9 cellular contexts compared by ENCODE assay signal in the genomic region with DNA sequence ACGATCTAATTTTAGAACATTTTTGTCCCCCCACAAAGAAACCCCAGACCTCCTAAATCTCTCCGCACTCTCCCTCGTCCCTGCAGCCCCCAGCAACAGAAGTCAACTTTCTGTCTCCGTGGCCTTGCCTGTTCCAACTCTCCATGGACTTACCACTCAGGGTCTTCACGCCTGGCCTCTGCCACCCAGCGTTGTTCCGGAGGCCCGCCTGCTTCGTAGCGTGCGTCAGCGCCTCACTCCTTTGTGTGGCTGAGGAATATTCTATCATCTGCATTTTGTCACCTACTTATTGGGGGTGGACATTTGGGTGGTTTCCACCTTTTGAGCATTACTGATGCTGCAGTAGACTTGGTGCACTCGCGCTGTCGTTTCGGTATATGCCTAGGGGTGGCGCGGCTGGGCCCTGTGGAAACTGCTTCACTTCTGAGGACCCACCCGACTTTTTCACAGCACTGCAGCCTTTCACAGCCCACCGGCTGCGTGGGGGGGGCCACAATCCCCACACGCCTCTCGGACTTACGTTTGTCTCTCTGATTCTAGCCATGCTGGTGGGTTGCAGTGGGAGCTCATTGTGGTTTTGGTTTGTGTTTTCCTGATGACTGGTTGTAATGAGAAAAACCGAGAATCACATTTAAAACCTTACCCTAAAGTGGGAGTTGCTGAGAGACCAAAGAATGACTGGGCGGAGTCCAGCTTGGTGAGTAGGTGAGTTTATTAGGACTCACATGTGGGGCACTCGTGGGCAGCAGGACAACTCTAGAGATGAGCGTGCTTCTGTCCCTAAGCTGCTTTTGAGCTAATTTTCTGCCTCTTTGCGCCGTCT. TPM values are rescaled to one million over a fixed set of nuclear protein-coding genes. Genes with fewer than 3 reads are reported as not detected.
DNase-seq lines count a peak whose midpoint lies in the region; ATAC-seq and TF ChIP-seq lines count a peak whose summit lies in the region.
"Had no signal": no experiment of that assay in that cellular context is flagged by ENCODE, and none has a peak within 500 bp of the region (broad histone marks: within the 10 kb centered on the region; RNA-seq: fewer than 3 reads in every experiment).

No MANE protein-coding gene starts in this region.

- TF ChIP-seq CTCF in DOHH2 (IDR thresholded peaks at IDR 0.05; ENCODE audit: low read depth, low read length, poor library complexity, severe bottlenecking) (peak; percentile 66), hepatocyte (IDR thresholded peaks at IDR 0.05; ENCODE audit: poor library complexity) (no peak)

- peaks cover 19% of the 10 kb centered on the region for H3F3A ChIP-seq in DOHH2 (ENCODE audit: control insufficient read depth, insufficient read depth)

- H3K4me3 ChIP-seq in DOHH2 (ENCODE audit: low read length) (peak overlapping the region; percentile 74), SK-N-MC (no peak overlapping the region), hepatocyte (no peak overlapping the region)

- in situ Hi-C loops in G401 (cut with HindIII; ENCODE audit: low sequenced_read_pairs), result no loop called here

- peaks cover 73% of the 10 kb centered on the region for H3K4me1 ChIP-seq in DOHH2 (ENCODE audit: control insufficient read depth, low read length)
- H3K4me1 ChIP-seq in hepatocyte (ENCODE audit: insufficient read depth), result peaks cover 20% of the 10 kb centered on the region

- 91% methylated on average over 29 of the region's 30 CpGs for WGBS in hepatocyte (ENCODE audit: low lambda C conversion rate, missing lambda C conversion rate)

- H3K9ac ChIP-seq in SK-N-MC (ENCODE audit: insufficient read length), result no peak overlapping the region

- H3K9me2 ChIP-seq in DOHH2 (replicated peaks; ENCODE audit: control insufficient read depth, low read length) (no peaks in the 10 kb centered on the region), hepatocyte (replicated peaks; ENCODE audit: insufficient read depth) (no peaks in the 10 kb centered on the region)

- H3K27ac ChIP-seq in DOHH2 (ENCODE audit: low read depth, low read length) (no peak overlapping the region), SK-N-MC (0 out of 2 replicates have a peak overlapping the region, but pooled peaks have one; percentile 23), hepatocyte (peak overlapping the region; percentile 31)

- H3K4me2 ChIP-seq in DOHH2 (ENCODE audit: low read length) (peak overlapping the region; percentile 80), hepatocyte (no peak overlapping the region)

- ATAC-seq in GM21619 (IDR thresholded peaks at IDR 0.05; ENCODE audit: unreplicated experiment), result peak; percentile 47

- H3K27me3 ChIP-seq in DOHH2 (ENCODE audit: control insufficient read depth, low read length) (no peaks in the 10 kb centered on the region), hepatocyte (no peaks in the 10 kb centered on the region)

- peaks cover 15% of the 10 kb centered on the region for H3K36me3 ChIP-seq in DOHH2 (ENCODE audit: control insufficient read depth, low read length)
- no peaks in the 10 kb centered on the region for H3K36me3 ChIP-seq in SK-N-MC (ENCODE audit: insufficient read depth, low read length)
- H3K36me3 ChIP-seq in hepatocyte (replicated peaks; ENCODE audit: insufficient read depth, low read depth), result no peaks in the 10 kb centered on the region

- no peaks in the 10 kb centered on the region for H4K20me1 ChIP-seq in DOHH2 (ENCODE audit: control insufficient read depth, insufficient read depth, low read depth, low read length)
- H4K20me1 ChIP-seq in hepatocyte (ENCODE audit: insufficient read depth, poor library complexity, severe bottlenecking), result peaks cover 6% of the 10 kb centered on the region

- H3K9me3 ChIP-seq in DOHH2 (ENCODE audit: control insufficient read depth, insufficient read depth, low read length) (no peaks in the 10 kb centered on the region), SK-N-MC (ENCODE audit: low read depth, low read length) (no peaks in the 10 kb centered on the region), hepatocyte (ENCODE audit: low read depth) (no peaks in the 10 kb centered on the region)

- H3K79me2 ChIP-seq in DOHH2 (ENCODE audit: control insufficient read depth, low read length), result peaks cover 40% of the 10 kb centered on the region
- peaks cover 18% of the 10 kb centered on the region for H3K79me2 ChIP-seq in hepatocyte

- no peak overlapping the region for H2AFZ ChIP-seq in hepatocyte

- DNase-seq in SK-N-MC (ENCODE audit: low read depth, low spot score) (no peak), hepatocyte (ENCODE audit: low spot score) (no peak), G401 (ENCODE audit: low spot score) (no peak), NCI-H82 treated with DMSO at 0.1 percent for 48 hours (lab: John Stamatoyannopoulos, UW; ENCODE audit: unreplicated experiment) (no peak), NAMALWA (ENCODE audit: low spot score) (no peak), NCI-H510A (lab: John Stamatoyannopoulos, UW) (no peak)
- DNase-seq: activated naive CD8-positive, alpha-beta T cell treated with anti-CD3 and anti-CD28 coated beads, Interleukin-2, amount 10 ng/mL, durations not matched to agents 7 days and 5 days had no signal

RNA-seq across cellular contexts. Expression of gene HSBP1L1, which starts 1.4 kb away (rescaled TPM):
- total RNA-seq in hepatocyte, result 55.2 and 58.7 TPM in 2 replicates
- 81.9 and 82.0 TPM in 2 replicates for polyA plus RNA-seq in hepatocyte
- total RNA-seq in G401 (2014; rRNA removed; shearing (Covaris generic)), result 31.6 and 32.7 TPM in 2 replicates

RNA-seq across cellular contexts. Expression of gene SLC66A2, which starts 11.6 kb away (rescaled TPM):
- total RNA-seq in hepatocyte, result 23.4 and 31.1 TPM in 2 replicates
- 36.5 and 36.9 TPM in 2 replicates for polyA plus RNA-seq in hepatocyte
- 65.7 and 94.9 TPM in 2 replicates for total RNA-seq in G401 (2014; rRNA removed; shearing (Covaris generic))

RNA-seq across cellular contexts. Expression of gene TXNL4A, which starts 25.3 kb away (rescaled TPM):
- 54.2 and 71.9 TPM in 2 replicates for total RNA-seq in hepatocyte
- polyA plus RNA-seq in hepatocyte, result 227 and 254 TPM in 2 replicates
- 170 and 209 TPM in 2 replicates for total RNA-seq in G401 (2014; rRNA removed; shearing (Covaris generic))
